ENCODE assay signal across 16 cellular contexts in the genomic region with DNA sequence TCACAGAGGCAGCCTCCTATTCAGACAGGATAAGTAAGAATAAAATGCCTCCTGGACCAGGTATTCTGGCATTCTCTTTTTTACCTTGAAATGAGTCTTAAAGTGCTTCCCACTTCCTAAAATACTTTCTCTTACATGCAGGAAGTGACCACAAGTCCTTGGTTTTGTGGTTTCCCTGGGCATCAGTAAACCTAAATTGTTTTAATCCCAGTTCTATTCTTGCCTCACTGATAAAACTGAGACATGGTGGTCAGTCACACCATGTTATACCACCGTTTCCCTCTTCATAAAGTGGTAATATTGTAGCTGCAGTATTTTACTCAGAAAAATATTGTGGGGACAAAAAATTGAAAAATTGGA. TPM values are rescaled to one million over a fixed set of nuclear protein-coding genes. Genes with fewer than 3 reads are reported as not detected.
DNase-seq lines count a peak whose midpoint lies in the region; ATAC-seq and TF ChIP-seq lines count a peak whose summit lies in the region.
"Had no signal": no experiment of that assay in that cellular context is flagged by ENCODE, and none has a peak within 500 bp of the region (broad histone marks: within the 10 kb centered on the region; RNA-seq: fewer than 3 reads in every experiment).

No MANE protein-coding gene starts in this region.

- no peak overlapping the region for H2AK5ac ChIP-seq in mesenchymal stem cell (ENCODE audit: low read length, severe bottlenecking)

- H2BK120ac ChIP-seq in mesenchymal stem cell (ENCODE audit: low read depth, low read length): no peak overlapping the region

- H3K79me2 ChIP-seq in DND-41 (ENCODE audit: insufficient read depth, low read length): peaks cover 5% of the 10 kb centered on the region

- POLR2A ChIA-PET in A673 (lab: Charles Lee; ENCODE audit: low non-redundant PET): interaction anchor here (0.6 kb wide), 1 partner anchor 94 kb away, joined by 4 read pairs; no protein-coding TSS in a partner anchor

- DNase-seq in A673 (ENCODE audit: low spot score) (no peak), DND-41 (no peak), mesenchymal stem cell (no peak), OCI-M2 (lab: John Stamatoyannopoulos, UW; ENCODE audit: unreplicated experiment) (no peak), Ammon's horn (ENCODE audit: low spot score) (no peak), HuH-7.5 (ENCODE audit: low spot score) (no peak)
- DNase-seq in activated T-helper 1 cell treated with anti-CD3 and anti-CD28 coated beads, Interleukin-12 subunit alpha, Interleukin-12 subunit beta, Interleukin-2, Interleukin-4 antibody, amounts not matched to agents 30 ng/mL and 10 ng/mL and 1 ng/mL, durations not matched to agents 14 hours and 24 hours and 36 hours (ENCODE audit: low spot score): no peak
- DNase-seq in stimulated activated CD4-positive, alpha-beta T cell treated with anti-CD3 and anti-CD28 coated beads, Interleukin-2, amount 100 ng/mL, for 24 hours: no peak
- DNase-seq: lower lobe of right lung, NCI-H2081, upper lobe of right lung had no signal

- H3K4me1 Mint-ChIP-seq in activated T-helper 1 cell treated with anti-CD3 and anti-CD28 coated beads, Interleukin-12 subunit alpha, Interleukin-12 subunit beta, Interleukin-2, Interleukin-4 antibody, amounts not matched to agents 30 ng/mL and 10 ng/mL and 1 ng/mL, durations not matched to agents 14 hours and 24 hours and 36 hours (ENCODE audit: low read depth): peaks cover 5% of the 10 kb centered on the region

- H3K9me3 Mint-ChIP-seq in activated T-helper 1 cell treated with anti-CD3 and anti-CD28 coated beads, Interleukin-12 subunit alpha, Interleukin-12 subunit beta, Interleukin-2, Interleukin-4 antibody, amounts not matched to agents 30 ng/mL and 10 ng/mL and 1 ng/mL, durations not matched to agents 14 hours and 24 hours and 36 hours: no peaks in the 10 kb centered on the region

- H3K4me3 Mint-ChIP-seq in activated T-helper 1 cell treated with anti-CD3 and anti-CD28 coated beads, Interleukin-12 subunit alpha, Interleukin-12 subunit beta, Interleukin-2, Interleukin-4 antibody, amounts not matched to agents 30 ng/mL and 10 ng/mL and 1 ng/mL, durations not matched to agents 14 hours and 24 hours and 36 hours: peak overlapping the region; percentile 77

- H3K4me3 ChIP-seq in A673 (ENCODE audit: low read depth, low read length, poor library complexity, severe bottlenecking) (no peak overlapping the region), DND-41 (ENCODE audit: low read depth in 1 of 2, low read length in 2 of 2) (no peak overlapping the region), mesenchymal stem cell (ENCODE audit: insufficient read depth in 1 of 2, low read depth in 1 of 2, low read length in 2 of 2) (no peak overlapping the region)

- no peak overlapping the region for H4K91ac ChIP-seq in mesenchymal stem cell (ENCODE audit: low read length)

- peaks cover 3% of the 10 kb centered on the region for H3K27me3 Mint-ChIP-seq in activated T-helper 1 cell treated with anti-CD3 and anti-CD28 coated beads, Interleukin-12 subunit alpha, Interleukin-12 subunit beta, Interleukin-2, Interleukin-4 antibody, amounts not matched to agents 30 ng/mL and 10 ng/mL and 1 ng/mL, durations not matched to agents 14 hours and 24 hours and 36 hours (ENCODE audit: insufficient read depth)

- peak overlapping the region; percentile 75; the same call in 1 of the 2 replicates for H3K9ac ChIP-seq in DND-41 (ENCODE audit: low read depth, low read length)
- H3K9ac ChIP-seq in mesenchymal stem cell (ENCODE audit: low read length): no peak overlapping the region

- no peaks in the 10 kb centered on the region for H4K20me1 ChIP-seq in DND-41 (ENCODE audit: insufficient read depth, low read length)

- peaks cover 31% of the 10 kb centered on the region for H3K79me1 ChIP-seq in mesenchymal stem cell (replicated peaks; ENCODE audit: low read length, poor library complexity, severe bottlenecking)

- H3K18ac ChIP-seq in mesenchymal stem cell (ENCODE audit: low read depth in 1 of 2, low read length in 2 of 2): no peak overlapping the region

- H3K4me2 ChIP-seq in DND-41 (ENCODE audit: insufficient read depth, low read length) (peak overlapping the region; percentile 82), mesenchymal stem cell (ENCODE audit: low read length, poor library complexity, severe bottlenecking) (no peak overlapping the region)

- H3K9me3 ChIP-seq in A673 (ENCODE audit: low read depth, low read length, poor library complexity, severe bottlenecking): no peaks in the 10 kb centered on the region
- no peaks in the 10 kb centered on the region for H3K9me3 ChIP-seq in DND-41 (ENCODE audit: insufficient read depth, low read length, severe bottlenecking)
- H3K9me3 ChIP-seq in mesenchymal stem cell (ENCODE audit: control insufficient read depth, low read length): no peaks in the 10 kb centered on the region
- H3K9me3 ChIP-seq: lower lobe of right lung, upper lobe of right lung had no signal

- CTCF ChIA-PET in A673 (lab: Charles Lee): no interaction called here

- no peak for TF ChIP-seq CTCF in A673 (conservative IDR thresholded peaks at IDR 0.05; ENCODE audit: low read depth, low read length)
- no peak for TF ChIP-seq CTCF in DND-41 (IDR thresholded peaks at IDR 0.05; ENCODE audit: borderline replicate concordance, extremely low read depth, low read length, poor library complexity, severe bottlenecking)

- H3K4ac ChIP-seq in mesenchymal stem cell (ENCODE audit: low read depth in 1 of 2, low read length in 2 of 2): no peak overlapping the region

- no peaks in the 10 kb centered on the region for H3K36me3 Mint-ChIP-seq in activated T-helper 1 cell treated with anti-CD3 and anti-CD28 coated beads, Interleukin-12 subunit alpha, Interleukin-12 subunit beta, Interleukin-2, Interleukin-4 antibody, amounts not matched to agents 30 ng/mL and 10 ng/mL and 1 ng/mL, durations not matched to agents 14 hours and 24 hours and 36 hours (ENCODE audit: low read depth)

- intact Hi-C loops in A673 (cut with micrococcal nuclease; ENCODE audit: unreplicated experiment): no loop called here
- intact Hi-C loops in activated T-helper 1 cell treated with anti-CD3 and anti-CD28 coated beads, Interleukin-12 subunit alpha, Interleukin-12 subunit beta, Interleukin-2, Interleukin-4 antibody, amounts not matched to agents 30 ng/mL and 10 ng/mL and 1 ng/mL, durations not matched to agents 14 hours and 24 hours and 36 hours (cut with micrococcal nuclease): no loop called here

- H4K8ac ChIP-seq in mesenchymal stem cell (ENCODE audit: low read length): no peak overlapping the region

- no peak overlapping the region for H3K14ac ChIP-seq in mesenchymal stem cell (ENCODE audit: low read length in 2 of 2)

- H3K27ac ChIP-seq in A673 (ENCODE audit: low read depth, low read length, poor library complexity, severe bottlenecking) (peak overlapping the region; percentile 85), DND-41 (ENCODE audit: low read length) (no peak overlapping the region), mesenchymal stem cell (ENCODE audit: low read length, poor library complexity, severe bottlenecking) (peak overlapping the region; percentile 69)
- H3K27ac ChIP-seq: C4-2B, lower lobe of right lung, upper lobe of right lung had no signal

- WGBS in mesenchymal stem cell: no CpG with 5 or more reads among the region's 1 CpG

- BruUV-seq in A673 (replicated peaks; lab: Mats Ljungman, UMichigan): no TSS peak

- H3K4me1 ChIP-seq in A673 (ENCODE audit: insufficient read depth, low read length, poor library complexity, severe bottlenecking): peaks cover 62% of the 10 kb centered on the region
- peaks cover 16% of the 10 kb centered on the region for H3K4me1 ChIP-seq in DND-41 (ENCODE audit: insufficient read depth, low read length)
- H3K4me1 ChIP-seq in mesenchymal stem cell (ENCODE audit: control insufficient read depth, insufficient read depth, low read depth, low read length): peaks cover 20% of the 10 kb centered on the region

- no peak overlapping the region for H2BK5ac ChIP-seq in mesenchymal stem cell (ENCODE audit: low read depth, low read length, poor library complexity, severe bottlenecking)

- H2BK12ac ChIP-seq in mesenchymal stem cell (ENCODE audit: low read length in 2 of 2): no peak overlapping the region

- H2BK15ac ChIP-seq in mesenchymal stem cell (ENCODE audit: low read depth, poor library complexity, severe bottlenecking): no peak overlapping the region

- peak overlapping the region; percentile 94; the same call in 1 of the 2 replicates for H2AFZ ChIP-seq in DND-41 (ENCODE audit: low read depth, low read length)
- H2AFZ ChIP-seq in mesenchymal stem cell (ENCODE audit: low read depth, low read length): no peak overlapping the region

- H3K27me3 ChIP-seq in A673 (replicated peaks; ENCODE audit: insufficient read depth, low read depth, low read length, poor library complexity): no peaks in the 10 kb centered on the region
- no peaks in the 10 kb centered on the region for H3K27me3 ChIP-seq in DND-41 (ENCODE audit: insufficient read depth, low read length, poor library complexity)
- peaks cover 7 to 25% of the 10 kb centered on the region in 2 experiments for H3K27me3 ChIP-seq in mesenchymal stem cell (ENCODE audit: control insufficient read depth in 1 of 2, insufficient read depth in 1 of 2, low read length in 2 of 2)
- H3K27me3 ChIP-seq: dorsolateral prefrontal cortex, upper lobe of right lung had no signal

- H3K36me3 ChIP-seq in A673 (ENCODE audit: insufficient read depth, low read length, poor library complexity, severe bottlenecking) (peaks cover 36% of the 10 kb centered on the region), DND-41 (ENCODE audit: insufficient read depth, low read length) (peaks cover 8% of the 10 kb centered on the region), mesenchymal stem cell (ENCODE audit: control insufficient read depth in 1 of 2, insufficient read depth in 2 of 2, low read depth in 1 of 2, low read length in 2 of 2) (peaks cover 0 to 26% of the 10 kb centered on the region in 2 experiments)
- H3K36me3 ChIP-seq: lower lobe of right lung, upper lobe of right lung had no signal

- no peak overlapping the region for H3K23ac ChIP-seq in mesenchymal stem cell (ENCODE audit: low read length in 2 of 2)

- ATAC-seq in DND-41 (ENCODE audit: insufficient read depth, low read depth): no peak
- ATAC-seq: upper lobe of right lung had no signal

- H3K27ac Mint-ChIP-seq in activated T-helper 1 cell treated with anti-CD3 and anti-CD28 coated beads, Interleukin-12 subunit alpha, Interleukin-12 subunit beta, Interleukin-2, Interleukin-4 antibody, amounts not matched to agents 30 ng/mL and 10 ng/mL and 1 ng/mL, durations not matched to agents 14 hours and 24 hours and 36 hours: no peak overlapping the region

RNA-seq across cellular contexts. Expression of gene SALL2, which starts 1.2 kb away (rescaled TPM):
- 149 and 157 TPM in 2 replicates for total RNA-seq in A673 (2021)
- 1.3 and 1.6 TPM in 2 replicates for total RNA-seq in activated T-helper 1 cell treated with anti-CD3 and anti-CD28 coated beads, Interleukin-12 subunit alpha, Interleukin-12 subunit beta, Interleukin-2, Interleukin-4 antibody, amounts not matched to agents 30 ng/mL and 10 ng/mL and 1 ng/mL, durations not matched to agents 14 hours and 24 hours and 36 hours
- polyA plus RNA-seq in mesenchymal stem cell (2013, experiment 1 of 2): 11.8 TPM
- 10.2 TPM for polyA plus RNA-seq in mesenchymal stem cell (2013, experiment 2 of 2)

RNA-seq across cellular contexts. Expression of gene METTL3, which starts 16.2 kb away (rescaled TPM):
- total RNA-seq in A673 (2021): 93.0 and 96.3 TPM in 2 replicates
- 75.1 and 77.7 TPM in 2 replicates for total RNA-seq in activated T-helper 1 cell treated with anti-CD3 and anti-CD28 coated beads, Interleukin-12 subunit alpha, Interleukin-12 subunit beta, Interleukin-2, Interleukin-4 antibody, amounts not matched to agents 30 ng/mL and 10 ng/mL and 1 ng/mL, durations not matched to agents 14 hours and 24 hours and 36 hours
- polyA plus RNA-seq in mesenchymal stem cell (2013, experiment 1 of 2): 25.1 TPM
- 24.8 TPM for polyA plus RNA-seq in mesenchymal stem cell (2013, experiment 2 of 2)

RNA-seq across cellular contexts. Expression of gene TOX4, which starts 50.3 kb away (rescaled TPM):
- total RNA-seq in A673 (2021): 84.7 and 86.8 TPM in 2 replicates
- 77.5 and 86.6 TPM in 2 replicates for total RNA-seq in activated T-helper 1 cell treated with anti-CD3 and anti-CD28 coated beads, Interleukin-12 subunit alpha, Interleukin-12 subunit beta, Interleukin-2, Interleukin-4 antibody, amounts not matched to agents 30 ng/mL and 10 ng/mL and 1 ng/mL, durations not matched to agents 14 hours and 24 hours and 36 hours
- polyA plus RNA-seq in mesenchymal stem cell (2013, experiment 1 of 2): 61.3 TPM
- polyA plus RNA-seq in mesenchymal stem cell (2013, experiment 2 of 2): 60.5 TPM

RNA-seq across cellular contexts. Expression of gene RAB2B, which starts 50.5 kb away (rescaled TPM):
- total RNA-seq in A673 (2021): 31.9 and 37.1 TPM in 2 replicates
- total RNA-seq in activated T-helper 1 cell treated with anti-CD3 and anti-CD28 coated beads, Interleukin-12 subunit alpha, Interleukin-12 subunit beta, Interleukin-2, Interleukin-4 antibody, amounts not matched to agents 30 ng/mL and 10 ng/mL and 1 ng/mL, durations not matched to agents 14 hours and 24 hours and 36 hours: 30.3 and 32.5 TPM in 2 replicates
- 21.3 TPM for polyA plus RNA-seq in mesenchymal stem cell (2013, experiment 1 of 2)
- polyA plus RNA-seq in mesenchymal stem cell (2013, experiment 2 of 2): 20.2 TPM

RNA-seq across cellular contexts. Expression of gene OR10G3, which starts 52.6 kb away (rescaled TPM):
- total RNA-seq in A673 (2021): not detected in 2 replicates
- not detected in 2 replicates for total RNA-seq in activated T-helper 1 cell treated with anti-CD3 and anti-CD28 coated beads, Interleukin-12 subunit alpha, Interleukin-12 subunit beta, Interleukin-2, Interleukin-4 antibody, amounts not matched to agents 30 ng/mL and 10 ng/mL and 1 ng/mL, durations not matched to agents 14 hours and 24 hours and 36 hours
- not detected for polyA plus RNA-seq in mesenchymal stem cell (2013, experiment 1 of 2)
- polyA plus RNA-seq in mesenchymal stem cell (2013, experiment 2 of 2): not detected
- total RNA-seq: dorsolateral prefrontal cortex, frontal cortex, HT1080, lower lobe of right lung, sciatic nerve, upper lobe of right lung had no signal

Comparison
In these comparisons a context has a peak if more than half of its experiments do, and no peak if none do; other contexts are left out.
1. RNA of gene SALL2, which starts 1.2 kb away (total RNA-seq): 149 to 157 TPM in A673; 1.3 to 1.6 TPM in activated T-helper 1 cell treated with anti-CD3 and anti-CD28 coated beads, Interleukin-12 subunit alpha, Interleukin-12 subunit beta, Interleukin-2, Interleukin-4 antibody, amounts not matched to agents 30 ng/mL and 10 ng/mL and 1 ng/mL, durations not matched to agents 14 hours and 24 hours and 36 hours; every median in the first group is over 10 times any median in the second.